In the genomic region with DNA sequence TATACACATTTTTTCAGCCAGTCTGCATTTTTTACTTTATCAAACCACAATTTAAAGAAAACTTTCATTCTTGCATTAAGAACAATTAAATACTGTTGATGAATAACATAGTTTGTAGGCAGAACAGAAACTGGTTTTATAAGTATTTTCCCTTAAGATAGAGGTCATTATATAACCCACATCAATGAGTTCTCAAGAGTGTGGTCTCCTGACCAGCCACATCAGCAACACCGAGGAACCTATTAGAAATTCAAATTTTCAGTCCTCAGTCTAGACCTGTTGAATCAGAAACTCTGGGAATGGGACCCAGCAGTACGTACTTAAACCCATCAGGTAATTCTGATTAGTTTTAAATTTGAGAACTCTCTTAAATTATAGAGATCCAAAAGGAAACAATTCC, we compare ENCODE assay signal across 16 cellular contexts.
DNase-seq lines count a peak whose midpoint lies in the region; TF ChIP-seq lines count a peak whose summit lies in the region.
"Had no signal": no experiment of that assay in that cellular context is flagged by ENCODE, and none has a peak within 500 bp of the region (broad histone marks: within the 10 kb centered on the region; RNA-seq: fewer than 3 reads in every experiment).

No MANE protein-coding gene starts in this region.

- H3K4me2 ChIP-seq in osteoblast (ENCODE audit: insufficient read depth, low read length) (no peak overlapping the region), neuronal stem cell (ENCODE audit: insufficient read depth, low read length, poor library complexity, severe bottlenecking) (no peak overlapping the region)
- H3K4me2 ChIP-seq: BLaER1 treated with 17β-estradiol and CSF1 and Interleukin-3, amounts not matched to agents 10 nM and 100 nM had no signal

- H3K79me1 ChIP-seq in neuronal stem cell (ENCODE audit: low read depth, low read length): no peaks in the 10 kb centered on the region

- H3K4me3 ChIP-seq in brain microvascular endothelial cell (ENCODE audit: low read depth, low read length) (no peak overlapping the region), osteoblast (ENCODE audit: insufficient read depth, low read length) (no peak overlapping the region), neuronal stem cell (ENCODE audit: low read length in 2 of 2) (no peak overlapping the region)
- H3K4me3 ChIP-seq: BLaER1 treated with 17β-estradiol and CSF1 and Interleukin-3, amounts not matched to agents 10 nM and 100 nM; GM12878 had no signal

- TF ChIP-seq CTCF in brain microvascular endothelial cell (IDR thresholded peaks at IDR 0.05; ENCODE audit: low read depth, low read length, missing control alignments) (no peak), osteoblast (IDR thresholded peaks at IDR 0.05; ENCODE audit: extremely low read depth, low read depth, low read length) (no peak)

- H4K8ac ChIP-seq in neuronal stem cell (ENCODE audit: low read depth, low read length): no peak overlapping the region

- H2AFZ ChIP-seq in osteoblast (ENCODE audit: low read length): no peak overlapping the region
- no peak overlapping the region for H2AFZ ChIP-seq in neuronal stem cell (ENCODE audit: low read length)

- DNase-seq in M059J (ENCODE audit: low read depth): peak; percentile 49
- no peak for DNase-seq in brain microvascular endothelial cell
- no peak for DNase-seq in osteoblast (ENCODE audit: insufficient read length, low spot score, missing footprints)
- DNase-seq in activated CD4-positive, alpha-beta T cell treated with anti-CD3 and anti-CD28 coated beads, Interleukin-2, amount 50 U/mL, for 1 hour: no peak
- DNase-seq in neuronal stem cell (ENCODE audit: low spot score): no peak
- DNase-seq in activated gamma-delta T cell treated with Interleukin-2 at 50 U/mL for 16 hours: no peak
- DNase-seq: Calu3; CD8-positive, alpha-beta T cell; DMS 273 treated with DMSO at 0.1 percent for 48 hours; DMS53; DND-41; EL; HCEC 1CT had no signal

- no peak overlapping the region for H3K23ac ChIP-seq in neuronal stem cell (ENCODE audit: low read depth, low read length, poor library complexity)

- H3K9me3 ChIP-seq in osteoblast (ENCODE audit: low read depth, low read length) (peaks cover 2% of the 10 kb centered on the region), neuronal stem cell (replicated peaks in 1 of 2; ENCODE audit: control insufficient read depth in 2 of 2, insufficient read depth in 1 of 2, low read depth in 1 of 2, low read length in 2 of 2) (no peaks in the 10 kb centered on the region)

- H3K36me3 ChIP-seq in brain microvascular endothelial cell (replicated peaks) (no peaks in the 10 kb centered on the region), osteoblast (ENCODE audit: insufficient read depth, low read length) (no peaks in the 10 kb centered on the region), neuronal stem cell (replicated peaks in 1 of 2; ENCODE audit: control insufficient read depth in 2 of 2, insufficient read depth in 2 of 2, low read length in 2 of 2) (no peaks in the 10 kb centered on the region)
- H3K36me3 ChIP-seq: BLaER1 treated with 17β-estradiol and CSF1 and Interleukin-3, amounts not matched to agents 10 nM and 100 nM had no signal

- no peaks in the 10 kb centered on the region for H3K79me2 ChIP-seq in osteoblast (ENCODE audit: insufficient read depth, low read length)

- no CpG with 5 or more reads among the region's 2 CpGs for WGBS in neuronal stem cell (ENCODE audit: extremely low coverage in 2 of 2, insufficient read length in 2 of 2, insufficient replicate concordance in 1 of 2), 2 donors

- no peak overlapping the region for H4K91ac ChIP-seq in neuronal stem cell (ENCODE audit: low read depth, low read length, poor library complexity)

- no peak overlapping the region for H2BK12ac ChIP-seq in neuronal stem cell (ENCODE audit: low read length)

- H3K4me1 ChIP-seq in osteoblast (ENCODE audit: insufficient read depth, low read length) (peaks cover 57% of the 10 kb centered on the region), neuronal stem cell (ENCODE audit: control insufficient read depth in 2 of 2, insufficient read depth in 1 of 2, low read depth in 1 of 2, low read length in 2 of 2) (no peaks in the 10 kb centered on the region)

- no peaks in the 10 kb centered on the region for H4K20me1 ChIP-seq in osteoblast (ENCODE audit: insufficient read depth, low read length)
- H4K20me1 ChIP-seq: BLaER1 treated with 17β-estradiol and CSF1 and Interleukin-3, amounts not matched to agents 10 nM and 100 nM had no signal

- no peak overlapping the region for H3K4ac ChIP-seq in neuronal stem cell (ENCODE audit: low read length)

- H2BK120ac ChIP-seq in neuronal stem cell (ENCODE audit: low read depth, low read length): no peak overlapping the region

- no peak overlapping the region for H3K18ac ChIP-seq in neuronal stem cell (ENCODE audit: low read length)

- H2BK15ac ChIP-seq in neuronal stem cell (ENCODE audit: low read length): no peak overlapping the region

- in situ Hi-C loops in brain microvascular endothelial cell (cut with HindIII; ENCODE audit: low pct_ligation_motif_present, low sequenced_read_pairs): no loop called here

- H3K9ac ChIP-seq in neuronal stem cell (ENCODE audit: low read depth, low read length, poor library complexity): no peak overlapping the region
- H3K9ac ChIP-seq: BLaER1 treated with 17β-estradiol and CSF1 and Interleukin-3, amounts not matched to agents 10 nM and 100 nM had no signal

- H2BK5ac ChIP-seq in neuronal stem cell (ENCODE audit: low read length): no peak overlapping the region

- H3K27me3 ChIP-seq in brain microvascular endothelial cell (replicated peaks) (no peaks in the 10 kb centered on the region), osteoblast (ENCODE audit: insufficient read depth, low read length) (no peaks in the 10 kb centered on the region), neuronal stem cell (ENCODE audit: control insufficient read depth in 3 of 3, insufficient read depth in 3 of 3, low read depth in 1 of 3, low read length in 3 of 3) (no peaks in the 10 kb centered on the region)
- H3K27me3 ChIP-seq: BLaER1 treated with 17β-estradiol and CSF1 and Interleukin-3, amounts not matched to agents 10 nM and 100 nM had no signal

- H3K27ac ChIP-seq in brain microvascular endothelial cell (peak overlapping the region; percentile 83), osteoblast (ENCODE audit: low read depth, low read length) (peak overlapping the region; percentile 98), neuronal stem cell (replicated peaks; ENCODE audit: low read length) (no peak overlapping the region)
- H3K27ac ChIP-seq: BLaER1 treated with 17β-estradiol and CSF1 and Interleukin-3, amounts not matched to agents 10 nM and 100 nM; HL-60 had no signal

- H3K14ac ChIP-seq in neuronal stem cell (ENCODE audit: low read length): no peak overlapping the region

- no peak overlapping the region for H2AK5ac ChIP-seq in neuronal stem cell (ENCODE audit: low read depth, low read length)
